In the genomic region with DNA sequence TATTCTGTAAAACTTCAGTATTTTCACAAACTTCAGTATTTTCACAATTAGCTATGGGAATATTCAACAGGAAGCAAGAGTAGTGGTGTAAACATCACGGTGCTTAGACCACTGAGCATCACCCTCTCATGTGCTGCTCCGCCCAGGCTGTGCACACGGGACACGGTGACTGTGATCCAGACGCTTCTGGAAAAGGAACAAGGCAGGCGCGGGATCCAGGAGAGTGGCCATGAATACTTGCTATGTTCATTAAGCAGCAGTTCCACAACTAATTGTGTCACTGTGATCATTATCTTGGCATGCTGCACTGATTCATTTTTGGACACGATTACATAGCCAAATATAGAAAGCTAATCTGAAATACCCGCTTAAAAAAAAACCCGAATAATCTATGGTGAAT, we compare ENCODE assay signal across 22 cellular contexts. TPM values are rescaled to one million over a fixed set of nuclear protein-coding genes. Genes with fewer than 3 reads are reported as not detected.
DNase-seq lines count a peak whose midpoint lies in the region; ATAC-seq, FAIRE-seq and TF ChIP-seq lines count a peak whose summit lies in the region.
"Had no signal": no experiment of that assay in that cellular context is flagged by ENCODE, and none has a peak within 500 bp of the region (broad histone marks: within the 10 kb centered on the region; RNA-seq: fewer than 3 reads in every experiment).

No MANE protein-coding gene starts in this region.

- FAIRE-seq in GM19239 (lab: Jason Lieb, UNC): no peak
- FAIRE-seq: A204.1, GM12892, HTR-8/SVneo had no signal

- H3K4me2 ChIP-seq in GM23248 (ENCODE audit: unreplicated experiment): no peak overlapping the region

- H3K9ac ChIP-seq in GM23248: no peak overlapping the region

- H3K4me3 ChIP-seq in GM23248: 0 out of 2 replicates have a peak overlapping the region, but pooled peaks have one; percentile 11
- H3K4me3 ChIP-seq: Peyer's patch, SJCRH30 had no signal

- H3K79me2 ChIP-seq in GM23248 (ENCODE audit: insufficient read depth): no peaks in the 10 kb centered on the region

- no peaks in the 10 kb centered on the region for H3K36me3 ChIP-seq in GM23248 (ENCODE audit: low read depth)
- H3K36me3 ChIP-seq: Peyer's patch, SJCRH30 had no signal

- no peaks in the 10 kb centered on the region for H3K27me3 ChIP-seq in GM23248 (replicated peaks; ENCODE audit: insufficient read depth)
- H3K27me3 ChIP-seq: Peyer's patch, SJCRH30 had no signal

- H3K4me1 ChIP-seq in GM23248 (ENCODE audit: insufficient read depth): no peaks in the 10 kb centered on the region; the same call in none of the 2 replicates

- TF ChIP-seq CTCF in GM10266 (IDR thresholded peaks at IDR 0.05; ENCODE audit: control insufficient read depth, insufficient read depth, low read depth, missing control alignments): no peak

- DNase-seq in AG20443 (ENCODE audit: low spot score) (peak; percentile 44), GM23248 (peak; percentile 52), globus pallidus (ENCODE audit: low spot score) (peak; percentile 45), sciatic nerve (ENCODE audit: low spot score) (no peak), GM19239 (ENCODE audit: insufficient read length, low spot score) (no peak), HuH-7 (ENCODE audit: low spot score) (no peak), SIG-M5 treated with dmso at 0.1 percent for 504 hours (lab: John Stamatoyannopoulos, UW; ENCODE audit: unreplicated experiment) (no peak), GM10266 (ENCODE audit: extremely low spot score) (no peak)
- DNase-seq: Caco-2; CD4-positive, alpha-beta memory T cell; DMS 273 treated with DMSO at 0.1 percent for 48 hours; DMS79 treated with DMSO at 0.1 percent for 48 hours; Karpas-422; NCI-H1694; NCI-H2081 treated with DMSO at 0.1 percent for 48 hours; NCI-H446; NCI-H526; Peyer's patch; SJCRH30 had no signal

- peaks cover 13% of the 10 kb centered on the region for H3F3A ChIP-seq in GM23248 (ENCODE audit: insufficient read depth)

- ATAC-seq in sciatic nerve: peak; percentile 74

- intact Hi-C loops in sciatic nerve (cut with DNase I): no loop called here

- H3K27ac ChIP-seq in GM23248: no peak overlapping the region
- H3K27ac ChIP-seq: Peyer's patch, SJCRH30 had no signal

- H3K9me3 ChIP-seq in GM23248 (ENCODE audit: low read depth): no peaks in the 10 kb centered on the region
- H3K9me3 ChIP-seq: Caco-2, Peyer's patch, SJCRH30 had no signal

- no peaks in the 10 kb centered on the region for H3K9me2 ChIP-seq in GM23248 (ENCODE audit: insufficient read depth)

- peak overlapping the region; percentile 55 for H2AFZ ChIP-seq in GM23248

- in situ Hi-C loops in GM23248 (cut with MboI): no loop called here

- H4K20me1 ChIP-seq in GM23248 (ENCODE audit: insufficient read depth): no peaks in the 10 kb centered on the region

- 7 to 12% methylated on average over 10 of the region's 10 CpGs for WGBS in GM23248 (ENCODE audit: low coverage in 1 of 2, low lambda C conversion rate in 2 of 2, missing lambda C conversion rate in 2 of 2), 2 experiments

RNA-seq across cellular contexts. Expression of a gene that starts 19.6 kb away (rescaled TPM):
- total RNA-seq in GM23248 (2014; rRNA removed; shearing (Covaris generic)): 250 and 261 TPM in 2 replicates
- polyA plus RNA-seq in GM23248 (2016; fragmentation: Nextera tagmentation; extraction: Ambion mirVana): 53.3 and 54.0 TPM in 2 replicates
- 151 TPM for total RNA-seq in sciatic nerve
- total RNA-seq: CD4-positive, alpha-beta memory T cell had no signal
- polyA plus RNA-seq: CD4-positive, alpha-beta memory T cell had no signal

Comparison
In these comparisons a context has a peak if more than half of its experiments do, and no peak if none do; other contexts are left out.
1. DNase-seq: peak in AG20443 (single experiment), GM23248 (single experiment) and globus pallidus (single experiment); none in sciatic nerve (single experiment), GM19239 (single experiment), HuH-7 (single experiment), SIG-M5 treated with dmso at 0.1 percent for 504 hours (single experiment) and GM10266 (single experiment).